ENCODE assay signal across 19 cellular contexts in the genomic region with DNA sequence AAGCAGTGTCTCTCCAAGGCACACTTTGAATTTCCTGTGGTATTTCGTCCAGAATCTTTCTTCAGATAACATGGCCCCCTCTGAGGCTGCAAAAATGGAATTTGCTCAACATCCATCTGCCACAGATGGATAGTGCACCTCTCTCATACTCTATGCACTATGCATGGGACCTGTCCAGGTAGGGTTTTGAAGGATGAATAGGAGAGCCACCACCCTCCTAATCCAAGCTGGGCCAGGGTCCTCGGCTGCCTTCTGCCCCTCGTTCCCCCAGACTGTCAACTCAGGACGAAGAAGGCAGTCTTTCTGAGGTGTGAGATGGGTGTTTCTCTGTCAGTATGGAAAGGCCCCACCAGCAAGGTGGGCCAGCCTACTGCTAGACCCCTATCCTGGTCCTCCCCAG. TPM values are rescaled to one million over a fixed set of nuclear protein-coding genes. Genes with fewer than 3 reads are reported as not detected.
"Had no signal": no experiment of that assay in that cellular context is flagged by ENCODE, and none has a peak within 500 bp of the region (broad histone marks: within the 10 kb centered on the region; RNA-seq: fewer than 3 reads in every experiment).

No MANE protein-coding gene starts in this region.

- H3K27ac Mint-ChIP-seq: naive thymus-derived CD4-positive, alpha-beta T cell; nephron progenitor cell; stimulated activated naive CD8-positive, alpha-beta T cell treated with anti-CD3 and anti-CD28 coated beads, Interleukin-15, Interleukin-2, amounts not matched to agents 100 ng/mL and 50 ng/mL, for 24 hours had no signal

- H3K4me3 Mint-ChIP-seq: naive thymus-derived CD4-positive, alpha-beta T cell; nephron progenitor cell; stimulated activated naive CD8-positive, alpha-beta T cell treated with anti-CD3 and anti-CD28 coated beads, Interleukin-15, Interleukin-2, amounts not matched to agents 100 ng/mL and 50 ng/mL, for 24 hours had no signal

- H3K4me3 ChIP-seq: colonic mucosa, hepatocyte, lung, smooth muscle cell, tibial artery had no signal

- H3K27me3 ChIP-seq: colonic mucosa, foreskin keratinocyte, tibial artery had no signal

- H3K36me3 ChIP-seq: colonic mucosa, neutrophil, tibial artery had no signal

- H3K9me3 ChIP-seq: colonic mucosa, neutrophil, tibial artery had no signal

- H3K36me3 Mint-ChIP-seq: naive thymus-derived CD4-positive, alpha-beta T cell had no signal

- DNase-seq: cerebellar nuclear complex; colonic mucosa; dermis blood vessel endothelial cell; erythroblast; foreskin keratinocyte; kidney; left colon; left ventricle myocardium superior; mesenchymal stem cell; naive thymus-derived CD4-positive, alpha-beta T cell; nephron progenitor cell; right cardiac atrium; stimulated activated CD4-positive, alpha-beta T cell treated with anti-CD3 and anti-CD28 coated beads, Interleukin-2, amount 100 ng/mL, for 48 hours had no signal

- ATAC-seq: foreskin keratinocyte; left colon; left ventricle myocardium superior; naive thymus-derived CD4-positive, alpha-beta T cell; right cardiac atrium had no signal

- H3K27ac ChIP-seq: colonic mucosa, foreskin keratinocyte, hepatocyte, neutrophil, tibial artery had no signal

- H3K4me1 ChIP-seq: colonic mucosa had no signal

- H3K9me3 Mint-ChIP-seq: stimulated activated naive CD8-positive, alpha-beta T cell treated with anti-CD3 and anti-CD28 coated beads, Interleukin-15, Interleukin-2, amounts not matched to agents 100 ng/mL and 50 ng/mL, for 24 hours had no signal

RNA-seq across cellular contexts. Expression of a gene that starts 56.4 kb away (rescaled TPM):
- polyA plus RNA-seq: naive thymus-derived CD4-positive, alpha-beta T cell had no signal
